Comparison of ENCODE assay signal across 19 cellular contexts in genomic region chr10:43115881-43116595, GRCh38. TPM values are rescaled to one million over a fixed set of nuclear protein-coding genes. Genes with fewer than 3 reads are reported as not detected.
"Had no signal": no experiment of that assay in that cellular context is flagged by ENCODE, and none has a peak within 500 bp of the region (broad histone marks: within the 10 kb centered on the region; RNA-seq: fewer than 3 reads in every experiment).

No MANE protein-coding gene starts in this region.

- DNase-seq: effector CD8-positive, alpha-beta T cell; foreskin melanocyte; kidney; left cardiac atrium; left ventricle myocardium inferior; mammary epithelial cell; stimulated activated CD4-positive, alpha-beta T cell treated with anti-CD3 and anti-CD28 coated beads, Interleukin-4, amount 100 ng/mL, for 1 hour; stimulated activated CD8-positive, alpha-beta memory T cell treated with anti-CD3 and anti-CD28 coated beads, Interleukin-4, amount 100 ng/mL, for 48 hours; stimulated activated naive CD8-positive, alpha-beta T cell treated with anti-CD3 and anti-CD28 coated beads, Interleukin-15, amount 100 ng/mL, for 72 hours; transverse colon had no signal

- H3K36me3 Mint-ChIP-seq: naive thymus-derived CD8-positive, alpha-beta T cell; stimulated activated memory B cell treated with anti-CD40 and anti-IgM and Interleukin-4, amounts not matched to agents 10 μg/mL and 1 μg/mL and 100 μg/mL, for 72 hours had no signal

- H3K9me3 Mint-ChIP-seq: naive thymus-derived CD8-positive, alpha-beta T cell; stimulated activated memory B cell treated with anti-CD40 and anti-IgM and Interleukin-4, amounts not matched to agents 10 μg/mL and 1 μg/mL and 100 μg/mL, for 72 hours; stimulated activated naive CD8-positive, alpha-beta T cell treated with anti-CD3 and anti-CD28 coated beads, Interleukin-15, amount 100 ng/mL, for 72 hours had no signal

- H3K9me3 ChIP-seq: left ventricle myocardium inferior, mucosa of descending colon, right atrium auricular region, thoracic aorta, transverse colon had no signal

- H3K4me1 ChIP-seq: right atrium auricular region, transverse colon had no signal

- H3K4me3 Mint-ChIP-seq: naive thymus-derived CD8-positive, alpha-beta T cell; stimulated activated memory B cell treated with anti-CD40 and anti-IgM and Interleukin-4, amounts not matched to agents 10 μg/mL and 1 μg/mL and 100 μg/mL, for 72 hours; stimulated activated naive CD8-positive, alpha-beta T cell treated with anti-CD3 and anti-CD28 coated beads, Interleukin-15, amount 100 ng/mL, for 72 hours had no signal

- H3K27me3 ChIP-seq: dorsolateral prefrontal cortex, hepatocyte, right atrium auricular region, transverse colon had no signal

- H3K27ac Mint-ChIP-seq: stimulated activated memory B cell treated with anti-CD40 and anti-IgM and Interleukin-4, amounts not matched to agents 10 μg/mL and 1 μg/mL and 100 μg/mL, for 72 hours; stimulated activated naive CD8-positive, alpha-beta T cell treated with anti-CD3 and anti-CD28 coated beads, Interleukin-15, amount 100 ng/mL, for 72 hours had no signal

- H3K36me3 ChIP-seq: left ventricle myocardium inferior, right atrium auricular region, thoracic aorta, transverse colon had no signal

- H3K27ac ChIP-seq: coronary artery, dorsolateral prefrontal cortex, hepatocyte, left ventricle myocardium inferior, right atrium auricular region, thoracic aorta, transverse colon had no signal

- ATAC-seq: left cardiac atrium; mucosa of descending colon; naive thymus-derived CD8-positive, alpha-beta T cell; stimulated activated memory B cell treated with anti-CD40 and anti-IgM and Interleukin-4, amounts not matched to agents 10 μg/mL and 1 μg/mL and 100 μg/mL, for 72 hours; stimulated activated naive CD8-positive, alpha-beta T cell treated with anti-CD3 and anti-CD28 coated beads, Interleukin-15, amount 100 ng/mL, for 72 hours had no signal

- H3K27me3 Mint-ChIP-seq: naive thymus-derived CD8-positive, alpha-beta T cell; stimulated activated memory B cell treated with anti-CD40 and anti-IgM and Interleukin-4, amounts not matched to agents 10 μg/mL and 1 μg/mL and 100 μg/mL, for 72 hours; stimulated activated naive CD8-positive, alpha-beta T cell treated with anti-CD3 and anti-CD28 coated beads, Interleukin-15, amount 100 ng/mL, for 72 hours had no signal

- H3K4me3 ChIP-seq: coronary artery, dorsolateral prefrontal cortex, hepatocyte, left ventricle myocardium inferior, mucosa of descending colon, right atrium auricular region, smooth muscle cell, thoracic aorta, transverse colon had no signal

RNA-seq across cellular contexts. Expression of gene RET, which starts 39.2 kb away (rescaled TPM):
- total RNA-seq: naive thymus-derived CD8-positive, alpha-beta T cell had no signal
- polyA plus RNA-seq: hepatocyte; naive thymus-derived CD8-positive, alpha-beta T cell had no signal
